ENCODE assay signal across 23 cellular contexts in genomic region chr2:152483276-152483996, GRCh38.
DNase-seq lines count a peak whose midpoint lies in the region; ATAC-seq and TF ChIP-seq lines count a peak whose summit lies in the region.
"Had no signal": no experiment of that assay in that cellular context is flagged by ENCODE, and none has a peak within 500 bp of the region (broad histone marks: within the 10 kb centered on the region; RNA-seq: fewer than 3 reads in every experiment).

No MANE protein-coding gene starts in this region.

- DNase-seq in BJ (ENCODE audit: low read depth), result peak; percentile 9
- DNase-seq in IMR-90, result peak; percentile 53
- DNase-seq in fibroblast of gingiva (ENCODE audit: low read depth), result peak; percentile 59
- no peak for DNase-seq in osteocyte (ENCODE audit: extremely low spot score, unreplicated experiment)
- DNase-seq in Ammon's horn (ENCODE audit: low spot score), result no peak
- DNase-seq in SHP77 treated with DMSO at 0.1 percent for 48 hours (lab: John Stamatoyannopoulos, UW), result no peak
- DNase-seq in NCI-H526 (lab: John Stamatoyannopoulos, UW), result no peak
- DNase-seq: activated CD4-positive, alpha-beta T cell treated with anti-CD3 and anti-CD28 coated beads, Interleukin-2, amount 10 ng/mL, durations not matched to agents 24 days and 14 days; activated CD8-positive, alpha-beta memory T cell treated with anti-CD3 and anti-CD28 coated beads, Interleukin-2, amount 50 U/mL, for 4 hours; HCEC 1CT; kidney; mesendoderm; naive thymus-derived CD4-positive, alpha-beta T cell; NCI-H1105; NCI-H2081 treated with DMSO at 0.1 percent for 48 hours; NCI-H526 treated with DMSO at 0.1 percent for 48 hours; Right ventricle myocardium superior had no signal

- no peaks in the 10 kb centered on the region for H3K9me3 Mint-ChIP-seq in osteocyte (ENCODE audit: unreplicated experiment)
- H3K9me3 Mint-ChIP-seq: activated CD4-positive, alpha-beta T cell treated with anti-CD3 and anti-CD28 coated beads, Interleukin-2, amount 10 ng/mL, durations not matched to agents 24 days and 14 days; brain; dendritic cell treated with granulocyte-macrophage colony-stimulating factor and Interleukin-4, amounts not matched to agents 40 ng/mL and 50 ng/mL, for 4 days; naive thymus-derived CD4-positive, alpha-beta T cell; stimulated activated memory B cell treated with anti-CD40 and anti-IgM and Interleukin-4, amounts not matched to agents 10 μg/mL and 1 μg/mL and 100 μg/mL, for 72 hours had no signal

- H3K27ac ChIP-seq in IMR-90 (ENCODE audit: insufficient read depth, low read length), result no peak overlapping the region
- H3K27ac ChIP-seq: foreskin keratinocyte, parathyroid adenoma had no signal

- no TSS peak for BruUV-seq in IMR-90 (replicated peaks; lab: Mats Ljungman, UMichigan)

- in situ Hi-C loops in IMR-90 (cut with MboI; ENCODE audit: low sequenced_read_pairs), result no loop called here

- no peak overlapping the region for H3K4ac ChIP-seq in IMR-90 (ENCODE audit: low read depth, low read length)

- CTCF ChIA-PET in BJ (lab: Yijun Ruan, JAX) (interaction anchor here (0.5 kb wide), 1 partner anchor 450 kb away, joined by 3 read pairs; no protein-coding TSS in a partner anchor), IMR-90 (lab: Yijun Ruan, JAX) (interaction anchor here (0.7 kb wide), 1 partner anchor 90 kb away, joined by 3 read pairs; no protein-coding TSS in a partner anchor)

- H3K4me2 ChIP-seq in IMR-90 (ENCODE audit: low read depth, low read length), result no peak overlapping the region

- no peak overlapping the region for H3K4me3 Mint-ChIP-seq in osteocyte (ENCODE audit: unreplicated experiment)
- H3K4me3 Mint-ChIP-seq: activated CD4-positive, alpha-beta T cell treated with anti-CD3 and anti-CD28 coated beads, Interleukin-2, amount 10 ng/mL, durations not matched to agents 24 days and 14 days; brain; dendritic cell treated with granulocyte-macrophage colony-stimulating factor and Interleukin-4, amounts not matched to agents 40 ng/mL and 50 ng/mL, for 4 days; naive thymus-derived CD4-positive, alpha-beta T cell; stimulated activated memory B cell treated with anti-CD40 and anti-IgM and Interleukin-4, amounts not matched to agents 10 μg/mL and 1 μg/mL and 100 μg/mL, for 72 hours had no signal

- H2AK9ac ChIP-seq in IMR-90 (replicated peaks; ENCODE audit: low read depth, low read length, poor library complexity), result no peak overlapping the region

- intact Hi-C loops in IMR-90 (cut with micrococcal nuclease), result no loop called here

- peaks cover 40% of the 10 kb centered on the region for H3K4me1 Mint-ChIP-seq in osteocyte (ENCODE audit: unreplicated experiment)
- H3K4me1 Mint-ChIP-seq: activated CD4-positive, alpha-beta T cell treated with anti-CD3 and anti-CD28 coated beads, Interleukin-2, amount 10 ng/mL, durations not matched to agents 24 days and 14 days; naive thymus-derived CD4-positive, alpha-beta T cell had no signal

- H3K27me3 Mint-ChIP-seq in osteocyte (ENCODE audit: unreplicated experiment), result no peaks in the 10 kb centered on the region
- H3K27me3 Mint-ChIP-seq: dendritic cell treated with granulocyte-macrophage colony-stimulating factor and Interleukin-4, amounts not matched to agents 40 ng/mL and 50 ng/mL, for 4 days; stimulated activated memory B cell treated with anti-CD40 and anti-IgM and Interleukin-4, amounts not matched to agents 10 μg/mL and 1 μg/mL and 100 μg/mL, for 72 hours had no signal

- H2BK20ac ChIP-seq in IMR-90 (ENCODE audit: low read depth, low read length), result no peak overlapping the region

- H3K23ac ChIP-seq in IMR-90 (ENCODE audit: low read depth, low read length), result no peak overlapping the region

- H2AK5ac ChIP-seq in IMR-90 (ENCODE audit: low read depth, low read length), result no peak overlapping the region

- H4K8ac ChIP-seq in IMR-90 (ENCODE audit: low read depth in 2 of 2, low read length in 2 of 2), result no peak overlapping the region

- H2BK15ac ChIP-seq in IMR-90 (ENCODE audit: low read depth, low read length), result no peak overlapping the region

- H3K79me1 ChIP-seq in IMR-90 (ENCODE audit: low read depth in 1 of 2, low read length in 2 of 2), result peaks cover 14 to 15% of the 10 kb centered on the region in 2 experiments; a peak in 2 of 4 replicates

- no peak overlapping the region for H2BK120ac ChIP-seq in IMR-90 (ENCODE audit: low read depth, low read length)

- H4K5ac ChIP-seq in IMR-90 (ENCODE audit: low read depth, low read length), result no peak overlapping the region

- POLR2A ChIA-PET in BJ (lab: Charles Lee), result interaction anchor here (0.5 to 0.7 kb wide), 3 partner anchors 8 to 15 kb away, joined by 3 to 11 read pairs (median 4); no protein-coding TSS in a partner anchor
- POLR2A ChIA-PET in IMR-90 (lab: Charles Lee; ENCODE audit: unreplicated experiment), result no interaction called here

- H3K36me3 ChIP-seq in BJ (ENCODE audit: control insufficient read depth, insufficient read depth, low read length), result no peaks in the 10 kb centered on the region
- no peaks in the 10 kb centered on the region for H3K36me3 ChIP-seq in IMR-90 (ENCODE audit: control insufficient read depth, insufficient read depth, low read length)

- H3K9me3 ChIP-seq in IMR-90 (ENCODE audit: control insufficient read depth, insufficient read depth, low read length), result no peaks in the 10 kb centered on the region

- H3K18ac ChIP-seq in IMR-90 (ENCODE audit: low read depth, low read length), result no peak overlapping the region

- H3K56ac ChIP-seq in IMR-90 (ENCODE audit: extremely low read depth, insufficient read depth, low read length), result no peak overlapping the region

- dilution Hi-C loops in IMR-90 (cut with HindIII; ENCODE audit: low sequenced_read_pairs, unreplicated experiment), result no loop called here

- H3K4me1 ChIP-seq in IMR-90 (ENCODE audit: control insufficient read depth, insufficient read depth, low read length), result peaks cover 3% of the 10 kb centered on the region

- no peak overlapping the region for H4K91ac ChIP-seq in IMR-90 (ENCODE audit: insufficient read depth, low read depth, low read length)

- no peak overlapping the region for H2AFZ ChIP-seq in IMR-90 (replicated peaks; ENCODE audit: low read length, poor library complexity)
- H2AFZ ChIP-seq: parathyroid adenoma had no signal

- no peak overlapping the region for H3K4me3 ChIP-seq in BJ (ENCODE audit: low read depth, low read length)
- H3K4me3 ChIP-seq in IMR-90 (ENCODE audit: insufficient read depth, low read depth, low read length), result no peak overlapping the region

- WGBS in IMR-90 (ENCODE audit: extremely low coverage in 2 of 2, insufficient read length in 1 of 2), 2 experiments, result 100% methylated on average over 2 of the region's 4 CpGs; no CpG with 5 or more reads in 1 of the 2 experiments

- no peak for TF ChIP-seq RAD21 in IMR-90 (IDR thresholded peaks at IDR 0.05; ENCODE audit: low read length)

- H3K14ac ChIP-seq in IMR-90 (replicated peaks; ENCODE audit: low read depth, low read length), result no peak overlapping the region

- H4K20me1 ChIP-seq in IMR-90 (ENCODE audit: insufficient read depth, low read length), result no peaks in the 10 kb centered on the region; the same call in 1 of the 2 replicates

- H3K36me3 Mint-ChIP-seq in osteocyte (ENCODE audit: unreplicated experiment), result no peaks in the 10 kb centered on the region
- H3K36me3 Mint-ChIP-seq: brain; naive thymus-derived CD4-positive, alpha-beta T cell; stimulated activated memory B cell treated with anti-CD40 and anti-IgM and Interleukin-4, amounts not matched to agents 10 μg/mL and 1 μg/mL and 100 μg/mL, for 72 hours had no signal

- ATAC-seq in IMR-90 (ENCODE audit: low read depth), result no peak
- ATAC-seq in HG02678 (IDR thresholded peaks at IDR 0.05; ENCODE audit: unreplicated experiment), result no peak
- ATAC-seq: foreskin keratinocyte; naive thymus-derived CD4-positive, alpha-beta T cell; stimulated activated memory B cell treated with anti-CD40 and anti-IgM and Interleukin-4, amounts not matched to agents 10 μg/mL and 1 μg/mL and 100 μg/mL, for 72 hours had no signal

- H3K9ac ChIP-seq in IMR-90 (ENCODE audit: low read depth, low read length), result no peak overlapping the region
- H3K9ac ChIP-seq: parathyroid adenoma had no signal

- peak overlapping the region; percentile 27 for H3K27ac Mint-ChIP-seq in osteocyte (ENCODE audit: unreplicated experiment)
- H3K27ac Mint-ChIP-seq: activated CD4-positive, alpha-beta T cell treated with anti-CD3 and anti-CD28 coated beads, Interleukin-2, amount 10 ng/mL, durations not matched to agents 24 days and 14 days; dendritic cell treated with granulocyte-macrophage colony-stimulating factor and Interleukin-4, amounts not matched to agents 40 ng/mL and 50 ng/mL, for 4 days; naive thymus-derived CD4-positive, alpha-beta T cell; stimulated activated memory B cell treated with anti-CD40 and anti-IgM and Interleukin-4, amounts not matched to agents 10 μg/mL and 1 μg/mL and 100 μg/mL, for 72 hours had no signal

- H3K9me1 ChIP-seq in IMR-90 (ENCODE audit: insufficient read depth, low read length), result peaks cover 2% of the 10 kb centered on the region; the same call in 1 of the 2 replicates

- TF ChIP-seq CTCF in BJ (IDR thresholded peaks at IDR 0.05; ENCODE audit: insufficient read depth, low read depth, low read length), result no peak
- TF ChIP-seq CTCF in IMR-90 (conservative IDR thresholded peaks at IDR 0.05; ENCODE audit: low read depth, low read length), result no peak
- no peak for TF ChIP-seq CTCF in osteocyte (IDR thresholded peaks at IDR 0.05)

- TF ChIP-seq POLR2A in IMR-90 (IDR thresholded peaks at IDR 0.05; ENCODE audit: low read depth, low read length), result no peak

- H3K27me3 ChIP-seq in BJ (ENCODE audit: control insufficient read depth, insufficient read depth, low read length) (no peaks in the 10 kb centered on the region), IMR-90 (ENCODE audit: control insufficient read depth, insufficient read depth, low read length) (no peaks in the 10 kb centered on the region)
- H3K27me3 ChIP-seq: foreskin keratinocyte had no signal

- H2BK5ac ChIP-seq in IMR-90 (ENCODE audit: low read depth, low read length, poor library complexity, severe bottlenecking), result no peak overlapping the region

TF ChIP-seq in IMR-90, 13 proteins besides CTCF, POLR2A, EP300 and RAD21 (continues in another document):
- TF ChIP-seq FOS (IDR thresholded peaks at IDR 0.05; ENCODE audit: low read depth, low read length) (no peak), BHLHE40 (IDR thresholded peaks at IDR 0.05; ENCODE audit: low read depth, low read length) (no peak), MAZ (IDR thresholded peaks at IDR 0.05; ENCODE audit: borderline replicate concordance, low read depth, low read length) (no peak), CEBPB (IDR thresholded peaks at IDR 0.05; ENCODE audit: low read depth, low read length) (no peak), MAFK (IDR thresholded peaks at IDR 0.05; ENCODE audit: low read depth, low read length) (no peak), NFE2L2 (IDR thresholded peaks at IDR 0.05; ENCODE audit: low read depth, low read length) (no peak)
- TF ChIP-seq, protein P1, sequence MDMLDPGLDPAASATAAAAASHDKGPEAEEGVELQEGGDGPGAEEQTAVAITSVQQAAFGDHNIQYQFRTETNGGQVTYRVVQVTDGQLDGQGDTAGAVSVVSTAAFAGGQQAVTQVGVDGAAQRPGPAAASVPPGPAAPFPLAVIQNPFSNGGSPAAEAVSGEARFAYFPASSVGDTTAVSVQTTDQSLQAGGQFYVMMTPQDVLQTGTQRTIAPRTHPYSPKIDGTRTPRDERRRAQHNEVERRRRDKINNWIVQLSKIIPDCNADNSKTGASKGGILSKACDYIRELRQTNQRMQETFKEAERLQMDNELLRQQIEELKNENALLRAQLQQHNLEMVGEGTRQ (IDR thresholded peaks at IDR 0.05; ENCODE audit: low read depth, low read length), result no peak

Comparison
In these comparisons a context has a peak if more than half of its experiments do, and no peak if none do; other contexts are left out.
1. DNase-seq: peak in BJ (single experiment), IMR-90 (single experiment) and fibroblast of gingiva (single experiment); none in osteocyte (single experiment), Ammon's horn (single experiment), SHP77 treated with DMSO at 0.1 percent for 48 hours (single experiment) and NCI-H526 (0 of 2).